1 cellular context compared by ENCODE assay signal in genomic region chr15:62902821-62903220, GRCh38.
TF ChIP-seq lines count a peak whose summit lies in the region.

No MANE protein-coding gene starts in this region.

TF ChIP-seq in GM23338, 12 proteins besides CTCF, POLR2A, EP300 and RAD21 (continued from another document):
- TF ChIP-seq, protein P1, sequence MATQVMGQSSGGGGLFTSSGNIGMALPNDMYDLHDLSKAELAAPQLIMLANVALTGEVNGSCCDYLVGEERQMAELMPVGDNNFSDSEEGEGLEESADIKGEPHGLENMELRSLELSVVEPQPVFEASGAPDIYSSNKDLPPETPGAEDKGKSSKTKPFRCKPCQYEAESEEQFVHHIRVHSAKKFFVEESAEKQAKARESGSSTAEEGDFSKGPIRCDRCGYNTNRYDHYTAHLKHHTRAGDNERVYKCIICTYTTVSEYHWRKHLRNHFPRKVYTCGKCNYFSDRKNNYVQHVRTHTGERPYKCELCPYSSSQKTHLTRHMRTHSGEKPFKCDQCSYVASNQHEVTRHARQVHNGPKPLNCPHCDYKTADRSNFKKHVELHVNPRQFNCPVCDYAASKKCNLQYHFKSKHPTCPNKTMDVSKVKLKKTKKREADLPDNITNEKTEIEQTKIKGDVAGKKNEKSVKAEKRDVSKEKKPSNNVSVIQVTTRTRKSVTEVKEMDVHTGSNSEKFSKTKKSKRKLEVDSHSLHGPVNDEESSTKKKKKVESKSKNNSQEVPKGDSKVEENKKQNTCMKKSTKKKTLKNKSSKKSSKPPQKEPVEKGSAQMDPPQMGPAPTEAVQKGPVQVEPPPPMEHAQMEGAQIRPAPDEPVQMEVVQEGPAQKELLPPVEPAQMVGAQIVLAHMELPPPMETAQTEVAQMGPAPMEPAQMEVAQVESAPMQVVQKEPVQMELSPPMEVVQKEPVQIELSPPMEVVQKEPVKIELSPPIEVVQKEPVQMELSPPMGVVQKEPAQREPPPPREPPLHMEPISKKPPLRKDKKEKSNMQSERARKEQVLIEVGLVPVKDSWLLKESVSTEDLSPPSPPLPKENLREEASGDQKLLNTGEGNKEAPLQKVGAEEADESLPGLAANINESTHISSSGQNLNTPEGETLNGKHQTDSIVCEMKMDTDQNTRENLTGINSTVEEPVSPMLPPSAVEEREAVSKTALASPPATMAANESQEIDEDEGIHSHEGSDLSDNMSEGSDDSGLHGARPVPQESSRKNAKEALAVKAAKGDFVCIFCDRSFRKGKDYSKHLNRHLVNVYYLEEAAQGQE (IDR thresholded peaks at IDR 0.05; ENCODE audit: unreplicated experiment): no peak
- TF ChIP-seq EZH2phosphoT487 (IDR thresholded peaks at IDR 0.05; ENCODE audit: unreplicated experiment): no peak
- no peak for TF ChIP-seq CREB1 (CRISPR knock-in tag; IDR thresholded peaks at IDR 0.05; ENCODE audit: low read depth)
- no peak for TF ChIP-seq ETS1 (IDR thresholded peaks at IDR 0.05)
